In the genomic region with DNA sequence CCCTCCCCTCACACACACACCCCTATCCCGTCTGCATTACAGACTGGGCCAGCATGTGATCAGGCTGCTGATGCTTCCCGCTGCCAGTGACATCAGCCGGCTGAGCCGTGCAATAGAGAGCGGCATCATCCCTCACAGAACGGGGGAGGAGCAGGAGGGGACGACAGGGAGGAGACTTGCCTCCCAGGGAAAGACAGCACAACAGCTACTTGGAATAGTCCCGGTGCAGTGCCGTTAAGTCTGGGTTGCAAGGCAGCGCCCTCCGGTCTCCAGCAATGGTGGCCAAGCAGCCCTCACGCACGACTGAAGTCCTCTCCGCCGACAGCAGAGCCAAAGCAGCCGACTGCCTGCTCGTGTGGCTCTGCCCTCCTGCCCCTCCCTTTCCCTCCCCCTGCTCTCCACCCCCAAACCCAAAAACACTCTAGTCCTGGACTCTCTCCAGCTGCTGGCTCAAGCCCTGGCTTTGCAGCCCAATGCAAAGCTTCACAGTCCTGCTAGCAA, we compare ENCODE assay signal across 8 cellular contexts. TPM values are rescaled to one million over a fixed set of nuclear protein-coding genes. Genes with fewer than 3 reads are reported as not detected.
A peak's percentile ranks its signal among the peaks of the same experiment; 100 is the strongest.
DNase-seq lines count a peak whose midpoint lies in the region; ATAC-seq and TF ChIP-seq lines count a peak whose summit lies in the region.

No MANE protein-coding gene starts in this region.

- H3K9me2 ChIP-seq in neural cell (ENCODE audit: insufficient read depth, low read length): no peaks in the 10 kb centered on the region

- POLR2A ChIA-PET in T-cell (lab: Charles Lee): no interaction called here

- peaks cover 0 to 2% (median 0%) of the 10 kb centered on the region in 3 donors for H3K4me1 Mint-ChIP-seq in T-cell

- H2AFZ ChIP-seq in neural cell (ENCODE audit: low read depth, low read length): peak overlapping the region; percentile 56

- no peaks in the 10 kb centered on the region for H3K9me3 Mint-ChIP-seq in T-cell

- peak; percentile 11 for TF ChIP-seq RAD21 in neural cell (conservative IDR thresholded peaks at IDR 0.05)

- no peak overlapping the region for H3K27ac ChIP-seq in neural cell (ENCODE audit: low read length)

- TF ChIP-seq CTCF in foreskin fibroblast (IDR thresholded peaks at IDR 0.05; ENCODE audit: low read depth, low read length): no peak
- no peak for TF ChIP-seq CTCF in neural cell (IDR thresholded peaks at IDR 0.05; ENCODE audit: poor library complexity, severe bottlenecking)

- ATAC-seq in GM18519 (IDR thresholded peaks at IDR 0.05; ENCODE audit: low FRiP score, unreplicated experiment) (no peak), HG02759 (IDR thresholded peaks at IDR 0.05; ENCODE audit: unreplicated experiment) (no peak), T-cell (replicated peaks in 1 of 4) (no peak), GM21786 (IDR thresholded peaks at IDR 0.05; ENCODE audit: unreplicated experiment) (no peak)

- H3K4me3 ChIP-seq in foreskin fibroblast (ENCODE audit: low read depth in 1 of 2, low read length in 2 of 2) (peak overlapping the region; percentile 45 to 55), neural cell (ENCODE audit: low read length) (peak overlapping the region; percentile 59)

- peak overlapping the region; percentile 62 for H3K4me2 ChIP-seq in neural cell (ENCODE audit: low read length)

- peak overlapping the region; percentile 59 for H3K9ac ChIP-seq in neural cell (ENCODE audit: low read length)

- no peak overlapping the region for H3K4me3 Mint-ChIP-seq in T-cell

- TF ChIP-seq EP300 in neural cell (conservative IDR thresholded peaks at IDR 0.05; ENCODE audit: poor library complexity, severe bottlenecking): peak; percentile 13

- DNase-seq in HCEC 1CT: peak; percentile 78
- DNase-seq in RPMI7951 (ENCODE audit: low read depth): peak; percentile 80
- peak; percentile 65 to 88 for DNase-seq in foreskin fibroblast
- DNase-seq in T-cell: no peak

- H3K9me3 ChIP-seq in neural cell (ENCODE audit: low read length): no peaks in the 10 kb centered on the region

- H3K27me3 Mint-ChIP-seq in T-cell: peaks cover 12 to 18% of the 10 kb centered on the region in 2 donors

- H3K79me2 ChIP-seq in neural cell (replicated peaks; ENCODE audit: insufficient read depth, low read length): no peaks in the 10 kb centered on the region

- no peaks in the 10 kb centered on the region for H4K20me1 ChIP-seq in neural cell (ENCODE audit: insufficient read depth)

- no peaks in the 10 kb centered on the region for H3K36me3 Mint-ChIP-seq in T-cell

- no peak overlapping the region for H3K27ac Mint-ChIP-seq in T-cell

- CTCF ChIA-PET in T-cell (lab: Charles Lee): no interaction called here

- H3K27me3 ChIP-seq in neural cell (ENCODE audit: insufficient read depth, low read depth, low read length): no peaks in the 10 kb centered on the region

- H3F3A ChIP-seq in neural cell (ENCODE audit: insufficient read depth, low read length, poor library complexity, severe bottlenecking): no peaks in the 10 kb centered on the region

- no peaks in the 10 kb centered on the region for H3K36me3 ChIP-seq in neural cell (ENCODE audit: insufficient read depth, low read length)

TF ChIP-seq in neural cell, 6 proteins besides CTCF, POLR2A, EP300 and RAD21:
- TF ChIP-seq TAF1 (IDR thresholded peaks at IDR 0.05; ENCODE audit: low read depth) (no peak), POLR2AphosphoS5 (IDR thresholded peaks at IDR 0.05) (peak; percentile 69)
- TF ChIP-seq, protein P1, sequence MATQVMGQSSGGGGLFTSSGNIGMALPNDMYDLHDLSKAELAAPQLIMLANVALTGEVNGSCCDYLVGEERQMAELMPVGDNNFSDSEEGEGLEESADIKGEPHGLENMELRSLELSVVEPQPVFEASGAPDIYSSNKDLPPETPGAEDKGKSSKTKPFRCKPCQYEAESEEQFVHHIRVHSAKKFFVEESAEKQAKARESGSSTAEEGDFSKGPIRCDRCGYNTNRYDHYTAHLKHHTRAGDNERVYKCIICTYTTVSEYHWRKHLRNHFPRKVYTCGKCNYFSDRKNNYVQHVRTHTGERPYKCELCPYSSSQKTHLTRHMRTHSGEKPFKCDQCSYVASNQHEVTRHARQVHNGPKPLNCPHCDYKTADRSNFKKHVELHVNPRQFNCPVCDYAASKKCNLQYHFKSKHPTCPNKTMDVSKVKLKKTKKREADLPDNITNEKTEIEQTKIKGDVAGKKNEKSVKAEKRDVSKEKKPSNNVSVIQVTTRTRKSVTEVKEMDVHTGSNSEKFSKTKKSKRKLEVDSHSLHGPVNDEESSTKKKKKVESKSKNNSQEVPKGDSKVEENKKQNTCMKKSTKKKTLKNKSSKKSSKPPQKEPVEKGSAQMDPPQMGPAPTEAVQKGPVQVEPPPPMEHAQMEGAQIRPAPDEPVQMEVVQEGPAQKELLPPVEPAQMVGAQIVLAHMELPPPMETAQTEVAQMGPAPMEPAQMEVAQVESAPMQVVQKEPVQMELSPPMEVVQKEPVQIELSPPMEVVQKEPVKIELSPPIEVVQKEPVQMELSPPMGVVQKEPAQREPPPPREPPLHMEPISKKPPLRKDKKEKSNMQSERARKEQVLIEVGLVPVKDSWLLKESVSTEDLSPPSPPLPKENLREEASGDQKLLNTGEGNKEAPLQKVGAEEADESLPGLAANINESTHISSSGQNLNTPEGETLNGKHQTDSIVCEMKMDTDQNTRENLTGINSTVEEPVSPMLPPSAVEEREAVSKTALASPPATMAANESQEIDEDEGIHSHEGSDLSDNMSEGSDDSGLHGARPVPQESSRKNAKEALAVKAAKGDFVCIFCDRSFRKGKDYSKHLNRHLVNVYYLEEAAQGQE (IDR thresholded peaks at IDR 0.05; ENCODE audit: borderline replicate concordance): peak; percentile 31

RNA-seq across cellular contexts. Expression of a gene that starts 31.5 kb away (rescaled TPM):
- total RNA-seq in RPMI7951 (2014; rRNA removed; shearing (Covaris generic)): 5,523 and 5,603 TPM in 2 replicates
- 2,425 and 2,561 TPM in 2 replicates for polyA plus RNA-seq in neural cell
- polyA minus RNA-seq in neural cell: 689 and 810 TPM in 2 replicates
- total RNA-seq in T-cell: 1,000 to 10,000 TPM; 2,045 to 2,777 (median 2,292) TPM

Comparison
In these comparisons a context has a peak if more than half of its experiments do, and no peak if none do; other contexts are left out.
1. DNase-seq: peak in HCEC 1CT (single experiment), RPMI7951 (single experiment) and foreskin fibroblast (2 of 2); none in T-cell (0 of 34).